ENCODE assay signal across 17 cellular contexts in the genomic region with DNA sequence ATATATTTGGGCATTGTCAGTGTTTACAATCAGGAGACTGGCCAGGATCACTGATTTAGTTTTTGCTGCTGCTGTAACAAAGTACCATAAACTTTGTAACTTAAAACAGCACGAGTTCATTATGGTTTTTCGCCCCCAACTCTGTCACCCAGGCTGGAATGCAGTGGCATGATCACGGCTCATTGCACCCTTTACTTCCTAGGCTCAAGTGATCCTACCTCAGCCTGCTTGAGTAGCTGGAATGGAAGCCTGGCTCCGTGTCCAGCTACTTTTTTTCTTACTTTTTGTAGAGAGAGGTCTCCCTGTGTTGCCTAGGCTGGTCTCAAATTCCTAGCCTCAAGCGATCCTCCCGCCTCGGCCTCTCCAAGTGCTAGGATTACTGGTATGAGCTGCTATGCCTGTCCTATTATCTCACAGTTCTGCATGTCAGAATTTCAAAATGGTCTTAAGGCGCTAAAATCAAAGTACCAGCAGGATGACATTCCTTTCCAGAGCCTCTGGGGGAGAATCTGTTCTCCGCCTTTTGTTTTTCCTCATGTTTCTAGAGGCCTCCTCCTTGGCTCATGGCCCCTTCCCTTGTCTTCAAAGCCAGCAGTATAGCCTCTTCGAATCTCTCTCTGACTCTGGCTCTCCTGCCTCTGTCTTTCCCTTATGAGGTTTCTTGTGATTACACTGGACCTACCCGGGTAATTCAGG. TPM values are rescaled to one million over a fixed set of nuclear protein-coding genes. Genes with fewer than 3 reads are reported as not detected.
DNase-seq lines count a peak whose midpoint lies in the region; ATAC-seq lines count a peak whose summit lies in the region.
"Had no signal": no experiment of that assay in that cellular context is flagged by ENCODE, and none has a peak within 500 bp of the region (broad histone marks: within the 10 kb centered on the region; RNA-seq: fewer than 3 reads in every experiment).

No MANE protein-coding gene starts in this region.

- H3K27me3 ChIP-seq in NT2/D1 (ENCODE audit: insufficient read depth, insufficient read length): no peaks in the 10 kb centered on the region
- H3K27me3 ChIP-seq: BLaER1 had no signal

- H3K4me1 ChIP-seq in NT2/D1 (ENCODE audit: insufficient read depth, insufficient read length): peaks cover 8% of the 10 kb centered on the region

- DNase-seq in ELF-1 (ENCODE audit: low read depth, low spot score) (peak; percentile 92), NT2/D1 (ENCODE audit: low read depth, low spot score) (peak; percentile 66), left kidney (ENCODE audit: low read depth, low spot score) (peak; percentile 91), renal cortical epithelial cell (ENCODE audit: low read depth) (peak; percentile 40)
- no peak for DNase-seq in stimulated activated CD4-positive, alpha-beta T cell treated with anti-CD3 and anti-CD28 coated beads, Interleukin-2, amount 100 ng/mL, for 48 hours
- DNase-seq: CD8-positive, alpha-beta T cell; DMS79 treated with DMSO at 0.1 percent for 48 hours; NCI-H187; NCI-H345; NCI-H526; SHP77 treated with DMSO at 0.1 percent for 48 hours had no signal

- H3K9me3 ChIP-seq in NT2/D1 (ENCODE audit: insufficient read depth, low read length): no peaks in the 10 kb centered on the region; the same call in 1 of the 2 replicates
- H3K9me3 ChIP-seq: BLaER1 had no signal

- ATAC-seq in esophagus mucosa: no peak
- ATAC-seq in GM19351 (IDR thresholded peaks at IDR 0.05; ENCODE audit: unreplicated experiment): no peak
- ATAC-seq: CD8-positive, alpha-beta T cell had no signal

- H3K9ac ChIP-seq in NT2/D1 (ENCODE audit: insufficient read length, low read depth): peak overlapping the region; percentile 15
- H3K9ac ChIP-seq: BLaER1 had no signal

- H3K36me3 ChIP-seq in NT2/D1 (ENCODE audit: insufficient read depth, insufficient read length, low read length): no peaks in the 10 kb centered on the region
- H3K36me3 ChIP-seq: BLaER1 had no signal

- H3K4me3 ChIP-seq in NT2/D1 (ENCODE audit: insufficient read length, low read depth): no peak overlapping the region
- H3K4me3 ChIP-seq: BLaER1 had no signal

RNA-seq across cellular contexts. Expression of a gene that starts 10.0 kb away (rescaled TPM):
- total RNA-seq in renal cortical epithelial cell: not detected in 2 replicates
- not detected for total RNA-seq in esophagus mucosa
- total RNA-seq: CD8-positive, alpha-beta T cell; H4; HT-29; OCI-LY7 had no signal

RNA-seq across cellular contexts. Expression of a gene that starts 14.9 kb away (rescaled TPM):
- total RNA-seq in renal cortical epithelial cell: not detected in 2 replicates
- not detected for total RNA-seq in esophagus mucosa
- total RNA-seq: CD8-positive, alpha-beta T cell; H4; HT-29; OCI-LY7 had no signal

RNA-seq across cellular contexts. Expression of a gene that starts 17.7 kb away (rescaled TPM):
- total RNA-seq in renal cortical epithelial cell (not detected in 2 replicates), esophagus mucosa (not detected)
- total RNA-seq: CD8-positive, alpha-beta T cell; H4; HT-29; OCI-LY7 had no signal

RNA-seq across cellular contexts. Expression of a gene that starts 22.0 kb away (rescaled TPM):
- total RNA-seq in renal cortical epithelial cell: not detected in 2 replicates
- total RNA-seq in esophagus mucosa: not detected
- total RNA-seq: CD8-positive, alpha-beta T cell; H4; HT-29; OCI-LY7 had no signal

RNA-seq across cellular contexts. Expression of a gene that starts 35.2 kb away (rescaled TPM):
- total RNA-seq in renal cortical epithelial cell: 1.0 and 4.2 TPM in 2 replicates
- total RNA-seq in esophagus mucosa: 2.8 TPM

Comparison
In these comparisons a context has a peak if more than half of its experiments do, and no peak if none do; other contexts are left out.
1. DNase-seq: peak in ELF-1 (single experiment), NT2/D1 (single experiment), left kidney (single experiment) and renal cortical epithelial cell (single experiment); none in stimulated activated CD4-positive, alpha-beta T cell treated with anti-CD3 and anti-CD28 coated beads, Interleukin-2, amount 100 ng/mL, for 48 hours (0 of 2).